Comparison of ENCODE assay signal across 16 cellular contexts in the genomic region with DNA sequence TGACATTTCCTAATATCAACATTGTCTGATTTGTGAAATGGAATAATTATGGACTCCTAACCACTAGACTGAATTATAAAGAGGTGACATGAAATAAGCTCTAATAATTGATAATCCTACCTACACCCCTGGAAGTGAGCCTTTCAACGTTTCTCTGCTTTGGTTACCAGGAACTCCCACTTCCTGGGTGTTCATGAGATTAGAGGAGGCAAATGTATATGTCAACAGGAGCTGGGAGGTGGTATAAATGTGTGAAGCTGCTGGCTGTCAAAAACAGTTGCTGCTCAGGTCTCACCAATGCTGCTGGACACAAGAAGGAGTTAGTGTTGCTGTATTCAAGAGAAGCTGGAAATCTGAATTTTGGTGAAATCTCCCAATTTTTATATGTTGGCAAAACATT.
DNase-seq lines count a peak whose midpoint lies in the region; ATAC-seq and TF ChIP-seq lines count a peak whose summit lies in the region.
"Had no signal": no experiment of that assay in that cellular context is flagged by ENCODE, and none has a peak within 500 bp of the region (broad histone marks: within the 10 kb centered on the region; RNA-seq: fewer than 3 reads in every experiment).

No MANE protein-coding gene starts in this region.

- DNase-seq in activated CD4-positive, alpha-beta memory T cell treated with anti-CD3 and anti-CD28 coated beads, Interleukin-2, amount 10 ng/mL, durations not matched to agents 7 days and 5 days: no peak
- DNase-seq in activated CD4-positive, alpha-beta memory T cell treated with anti-CD3 and anti-CD28 coated beads for 36 hours: no peak
- no peak for DNase-seq in CD8-positive, alpha-beta memory T cell
- no peak for DNase-seq in activated CD8-positive, alpha-beta T cell treated with anti-CD3 and anti-CD28 coated beads, Interleukin-2, amount 10 ng/mL, durations not matched to agents 7 days and 5 days
- peak in 1 of 9 donors; percentile 15 for DNase-seq in naive thymus-derived CD4-positive, alpha-beta T cell
- no peak for DNase-seq in activated T-cell treated with anti-CD3 and anti-CD28 coated beads, Interleukin-2, amount 50 U/mL, for 72 hours
- DNase-seq in NCI-H2029 (lab: John Stamatoyannopoulos, UW) (no peak), stomach (no peak)
- DNase-seq: H9, IMR-90, NCI-H1417 treated with DMSO at 0.1 percent for 48 hours, NCI-H2029 treated with DMSO at 0.1 percent for 48 hours, NCI-H446 treated with DMSO at 0.1 percent for 48 hours, Peyer's patch had no signal

- no peaks in the 10 kb centered on the region for H3K27me3 ChIP-seq in CD8-positive, alpha-beta memory T cell (ENCODE audit: insufficient read depth, low read length, poor library complexity, severe bottlenecking)
- no peaks in the 10 kb centered on the region for H3K27me3 ChIP-seq in naive thymus-derived CD4-positive, alpha-beta T cell (ENCODE audit: control insufficient read depth in 2 of 2, insufficient read depth in 2 of 2, low read length in 2 of 2)
- no peaks in the 10 kb centered on the region for H3K27me3 ChIP-seq in stomach
- H3K27me3 ChIP-seq: Peyer's patch, SJSA1 had no signal

- POLR2A ChIA-PET in activated CD4-positive, alpha-beta memory T cell treated with anti-CD3 and anti-CD28 coated beads, Interleukin-2, amount 10 ng/mL, durations not matched to agents 7 days and 5 days (lab: Charles Lee): no interaction called here
- POLR2A ChIA-PET in activated CD4-positive, alpha-beta memory T cell treated with anti-CD3 and anti-CD28 coated beads for 36 hours (lab: Charles Lee): no interaction called here
- POLR2A ChIA-PET in CD8-positive, alpha-beta memory T cell (lab: Charles Lee): no interaction called here
- POLR2A ChIA-PET in activated CD8-positive, alpha-beta T cell treated with anti-CD3 and anti-CD28 coated beads, Interleukin-2, amount 10 ng/mL, durations not matched to agents 7 days and 5 days (lab: Charles Lee): no interaction called here
- POLR2A ChIA-PET in naive thymus-derived CD4-positive, alpha-beta T cell (lab: Charles Lee): no interaction called here

- no peaks in the 10 kb centered on the region for H3K9me3 ChIP-seq in CD8-positive, alpha-beta memory T cell (ENCODE audit: low read length)
- no peaks in the 10 kb centered on the region for H3K9me3 ChIP-seq in naive thymus-derived CD4-positive, alpha-beta T cell (ENCODE audit: control insufficient read depth in 2 of 3, low read length in 3 of 3)
- peaks cover 0 to 4% (median 0%) of the 10 kb centered on the region in 4 donors for H3K9me3 ChIP-seq in stomach
- H3K9me3 ChIP-seq: A549, Peyer's patch, SJSA1 had no signal

- H3K27me3 Mint-ChIP-seq in activated CD4-positive, alpha-beta memory T cell treated with anti-CD3 and anti-CD28 coated beads, Interleukin-2, amount 10 ng/mL, durations not matched to agents 7 days and 5 days: no peaks in the 10 kb centered on the region
- no peaks in the 10 kb centered on the region for H3K27me3 Mint-ChIP-seq in activated CD4-positive, alpha-beta memory T cell treated with anti-CD3 and anti-CD28 coated beads for 36 hours
- H3K27me3 Mint-ChIP-seq in CD8-positive, alpha-beta memory T cell: no peaks in the 10 kb centered on the region
- no peaks in the 10 kb centered on the region for H3K27me3 Mint-ChIP-seq in activated CD8-positive, alpha-beta T cell treated with anti-CD3 and anti-CD28 coated beads, Interleukin-2, amount 10 ng/mL, durations not matched to agents 7 days and 5 days (ENCODE audit: low read depth)
- no peaks in the 10 kb centered on the region for H3K27me3 Mint-ChIP-seq in naive thymus-derived CD4-positive, alpha-beta T cell
- H3K27me3 Mint-ChIP-seq in activated T-cell treated with anti-CD3 and anti-CD28 coated beads, Interleukin-2, amount 50 U/mL, for 72 hours (ENCODE audit: low read depth): no peaks in the 10 kb centered on the region

- intact Hi-C loops in activated CD4-positive, alpha-beta memory T cell treated with anti-CD3 and anti-CD28 coated beads for 36 hours (cut with micrococcal nuclease): no loop called here
- intact Hi-C loops in naive thymus-derived CD4-positive, alpha-beta T cell (cut with micrococcal nuclease): loop anchor here in 1 of 2 donors (1.0 kb wide), 1 partner anchor 9 kb away; no protein-coding TSS in a partner anchor
- intact Hi-C loops in stomach (cut with DNase I; ENCODE audit: low total_unique reads): no loop called here

- H3K36me3 ChIP-seq in CD8-positive, alpha-beta memory T cell (ENCODE audit: insufficient read depth, low read length): no peaks in the 10 kb centered on the region
- no peaks in the 10 kb centered on the region for H3K36me3 ChIP-seq in naive thymus-derived CD4-positive, alpha-beta T cell (ENCODE audit: control insufficient read depth in 2 of 3, insufficient read depth in 3 of 3, low read length in 3 of 3)
- H3K36me3 ChIP-seq in stomach: no peaks in the 10 kb centered on the region
- H3K36me3 ChIP-seq: Peyer's patch, SJSA1 had no signal

- peaks cover 34% of the 10 kb centered on the region for H3K36me3 Mint-ChIP-seq in activated CD4-positive, alpha-beta memory T cell treated with anti-CD3 and anti-CD28 coated beads, Interleukin-2, amount 10 ng/mL, durations not matched to agents 7 days and 5 days (ENCODE audit: low read depth)
- peaks cover 25% of the 10 kb centered on the region for H3K36me3 Mint-ChIP-seq in activated CD4-positive, alpha-beta memory T cell treated with anti-CD3 and anti-CD28 coated beads for 36 hours
- H3K36me3 Mint-ChIP-seq in CD8-positive, alpha-beta memory T cell: peaks cover 15 to 36% (median 24%) of the 10 kb centered on the region in 3 donors
- peaks cover 57% of the 10 kb centered on the region for H3K36me3 Mint-ChIP-seq in activated CD8-positive, alpha-beta T cell treated with anti-CD3 and anti-CD28 coated beads, Interleukin-2, amount 10 ng/mL, durations not matched to agents 7 days and 5 days (ENCODE audit: low read depth)
- H3K36me3 Mint-ChIP-seq in naive thymus-derived CD4-positive, alpha-beta T cell: peaks cover 9 to 59% (median 55%) of the 10 kb centered on the region in 5 donors
- peaks cover 17 to 39% of the 10 kb centered on the region in 2 donors for H3K36me3 Mint-ChIP-seq in activated T-cell treated with anti-CD3 and anti-CD28 coated beads, Interleukin-2, amount 50 U/mL, for 72 hours (ENCODE audit: insufficient read depth in 2 of 2)

- TF ChIP-seq EP300 in stomach (IDR thresholded peaks at IDR 0.05): no peak

- CTCF ChIA-PET in activated CD4-positive, alpha-beta memory T cell treated with anti-CD3 and anti-CD28 coated beads, Interleukin-2, amount 10 ng/mL, durations not matched to agents 7 days and 5 days (lab: Charles Lee): interaction anchor here (1.1 kb wide), 1 partner anchor 43 kb away, joined by 3 read pairs; no protein-coding TSS in a partner anchor
- CTCF ChIA-PET in activated CD4-positive, alpha-beta memory T cell treated with anti-CD3 and anti-CD28 coated beads for 36 hours (lab: Charles Lee): no interaction called here
- CTCF ChIA-PET in CD8-positive, alpha-beta memory T cell (lab: Charles Lee): interaction anchor here (1.3 kb wide), 1 partner anchor 23 kb away, joined by 3 read pairs; no protein-coding TSS in a partner anchor
- CTCF ChIA-PET in activated CD8-positive, alpha-beta T cell treated with anti-CD3 and anti-CD28 coated beads, Interleukin-2, amount 10 ng/mL, durations not matched to agents 7 days and 5 days (lab: Charles Lee): interaction anchor here (0.7 to 0.9 kb wide), 2 partner anchors 13 to 66 kb away, joined by 3 read pairs; no protein-coding TSS in a partner anchor
- CTCF ChIA-PET in naive thymus-derived CD4-positive, alpha-beta T cell (lab: Charles Lee): interaction anchor here (0.7 kb wide), 1 partner anchor 58 kb away, joined by 3 read pairs; no protein-coding TSS in a partner anchor

- peaks cover 15% of the 10 kb centered on the region for H3K4me1 ChIP-seq in CD8-positive, alpha-beta memory T cell (ENCODE audit: insufficient read depth, low read length)
- peaks cover 8 to 10% of the 10 kb centered on the region in 2 donors for H3K4me1 ChIP-seq in naive thymus-derived CD4-positive, alpha-beta T cell (ENCODE audit: control insufficient read depth in 2 of 2, insufficient read depth in 2 of 2, low read length in 2 of 2)
- H3K4me1 ChIP-seq in stomach: no peaks in the 10 kb centered on the region
- H3K4me1 ChIP-seq: A549, Peyer's patch, SJSA1 had no signal

- peak overlapping the region; percentile 16 for H3K27ac Mint-ChIP-seq in activated CD4-positive, alpha-beta memory T cell treated with anti-CD3 and anti-CD28 coated beads, Interleukin-2, amount 10 ng/mL, durations not matched to agents 7 days and 5 days
- no peak overlapping the region for H3K27ac Mint-ChIP-seq in activated CD4-positive, alpha-beta memory T cell treated with anti-CD3 and anti-CD28 coated beads for 36 hours
- peak overlapping the region in 7 of 8 donors; percentile 18 to 94 (median 48) for H3K27ac Mint-ChIP-seq in CD8-positive, alpha-beta memory T cell
- H3K27ac Mint-ChIP-seq in activated CD8-positive, alpha-beta T cell treated with anti-CD3 and anti-CD28 coated beads, Interleukin-2, amount 10 ng/mL, durations not matched to agents 7 days and 5 days: peak overlapping the region; percentile 68
- H3K27ac Mint-ChIP-seq in naive thymus-derived CD4-positive, alpha-beta T cell: peak overlapping the region in 8 of 9 donors; percentile 16 to 84 (median 66)
- no peak overlapping the region for H3K27ac Mint-ChIP-seq in activated T-cell treated with anti-CD3 and anti-CD28 coated beads, Interleukin-2, amount 50 U/mL, for 72 hours
- H3K27ac Mint-ChIP-seq: H9 had no signal

- no peak overlapping the region for H3K4me3 Mint-ChIP-seq in activated CD4-positive, alpha-beta memory T cell treated with anti-CD3 and anti-CD28 coated beads, Interleukin-2, amount 10 ng/mL, durations not matched to agents 7 days and 5 days
- H3K4me3 Mint-ChIP-seq in activated CD4-positive, alpha-beta memory T cell treated with anti-CD3 and anti-CD28 coated beads for 36 hours: no peak overlapping the region
- peak overlapping the region in 3 of 7 donors; percentile 23 to 41 (median 28) for H3K4me3 Mint-ChIP-seq in CD8-positive, alpha-beta memory T cell
- H3K4me3 Mint-ChIP-seq in activated CD8-positive, alpha-beta T cell treated with anti-CD3 and anti-CD28 coated beads, Interleukin-2, amount 10 ng/mL, durations not matched to agents 7 days and 5 days: no peak overlapping the region
- H3K4me3 Mint-ChIP-seq in naive thymus-derived CD4-positive, alpha-beta T cell: peak overlapping the region in 8 of 10 donors; percentile 6 to 54 (median 42)
- H3K4me3 Mint-ChIP-seq in activated T-cell treated with anti-CD3 and anti-CD28 coated beads, Interleukin-2, amount 50 U/mL, for 72 hours: no peak overlapping the region
- H3K4me3 Mint-ChIP-seq: H9 had no signal

- no peak for TF ChIP-seq CTCF in stomach (IDR thresholded peaks at IDR 0.05)

- H3K9me3 Mint-ChIP-seq in activated CD4-positive, alpha-beta memory T cell treated with anti-CD3 and anti-CD28 coated beads, Interleukin-2, amount 10 ng/mL, durations not matched to agents 7 days and 5 days: peaks cover 17% of the 10 kb centered on the region
- H3K9me3 Mint-ChIP-seq in activated CD4-positive, alpha-beta memory T cell treated with anti-CD3 and anti-CD28 coated beads for 36 hours: peaks cover 27% of the 10 kb centered on the region
- H3K9me3 Mint-ChIP-seq in CD8-positive, alpha-beta memory T cell: peaks cover 4 to 20% (median 16%) of the 10 kb centered on the region in 5 donors
- peaks cover 16% of the 10 kb centered on the region for H3K9me3 Mint-ChIP-seq in activated CD8-positive, alpha-beta T cell treated with anti-CD3 and anti-CD28 coated beads, Interleukin-2, amount 10 ng/mL, durations not matched to agents 7 days and 5 days (ENCODE audit: insufficient read depth)
- H3K9me3 Mint-ChIP-seq in naive thymus-derived CD4-positive, alpha-beta T cell: peaks cover 5 to 36% (median 21%) of the 10 kb centered on the region in 11 donors
- H3K9me3 Mint-ChIP-seq in activated T-cell treated with anti-CD3 and anti-CD28 coated beads, Interleukin-2, amount 50 U/mL, for 72 hours: peaks cover 10 to 14% of the 10 kb centered on the region in 2 donors

- H3K27ac ChIP-seq in CD8-positive, alpha-beta memory T cell (ENCODE audit: low read depth, low read length): no peak overlapping the region
- no peak overlapping the region for H3K27ac ChIP-seq in naive thymus-derived CD4-positive, alpha-beta T cell (ENCODE audit: low read depth, low read length)
- H3K27ac ChIP-seq in stomach: no peak overlapping the region
- H3K27ac ChIP-seq: A549, Peyer's patch, SJSA1 had no signal

- no peak overlapping the region for H3K4me3 ChIP-seq in CD8-positive, alpha-beta memory T cell (ENCODE audit: low read length)
- no peak overlapping the region for H3K4me3 ChIP-seq in naive thymus-derived CD4-positive, alpha-beta T cell (ENCODE audit: low read length)
- H3K4me3 ChIP-seq in stomach: no peak overlapping the region
- H3K4me3 ChIP-seq: A549, Peyer's patch, SJSA1 had no signal

- peaks cover 19% of the 10 kb centered on the region for H3K4me1 Mint-ChIP-seq in activated CD4-positive, alpha-beta memory T cell treated with anti-CD3 and anti-CD28 coated beads, Interleukin-2, amount 10 ng/mL, durations not matched to agents 7 days and 5 days
- peaks cover 50% of the 10 kb centered on the region for H3K4me1 Mint-ChIP-seq in activated CD4-positive, alpha-beta memory T cell treated with anti-CD3 and anti-CD28 coated beads for 36 hours (ENCODE audit: low read depth)
- H3K4me1 Mint-ChIP-seq in CD8-positive, alpha-beta memory T cell: peaks cover 54 to 78% (median 72%) of the 10 kb centered on the region in 3 donors
- H3K4me1 Mint-ChIP-seq in activated CD8-positive, alpha-beta T cell treated with anti-CD3 and anti-CD28 coated beads, Interleukin-2, amount 10 ng/mL, durations not matched to agents 7 days and 5 days (ENCODE audit: low read depth): peaks cover 23% of the 10 kb centered on the region
- H3K4me1 Mint-ChIP-seq in naive thymus-derived CD4-positive, alpha-beta T cell: peaks cover 20 to 74% (median 60%) of the 10 kb centered on the region in 7 donors
- H3K4me1 Mint-ChIP-seq in activated T-cell treated with anti-CD3 and anti-CD28 coated beads, Interleukin-2, amount 50 U/mL, for 72 hours (ENCODE audit: low read depth): peaks cover 74% of the 10 kb centered on the region
- H3K4me1 Mint-ChIP-seq: H9 had no signal

- ATAC-seq in activated CD8-positive, alpha-beta T cell treated with anti-CD3 and anti-CD28 coated beads, Interleukin-2, amount 10 ng/mL, durations not matched to agents 7 days and 5 days: peak; percentile 53
- no peak for ATAC-seq in naive thymus-derived CD4-positive, alpha-beta T cell
- no peak for ATAC-seq in activated T-cell treated with anti-CD3 and anti-CD28 coated beads, Interleukin-2, amount 50 U/mL, for 72 hours (replicated peaks in 1 of 2)
- ATAC-seq: A549 had no signal

- WGBS in stomach, 5 donors: 7 to 24% (median 17%) methylated on average over 1 of the region's 1 CpG

- no peak for TF ChIP-seq POLR2A in stomach (IDR thresholded peaks at IDR 0.05)

Comparison
In these comparisons a context has a peak if more than half of its experiments do, and no peak if none do; other contexts are left out.
1. H3K27ac Mint-ChIP-seq: peak in activated CD4-positive, alpha-beta memory T cell treated with anti-CD3 and anti-CD28 coated beads, Interleukin-2, amount 10 ng/mL, durations not matched to agents 7 days and 5 days (single experiment), CD8-positive, alpha-beta memory T cell (7 of 8), activated CD8-positive, alpha-beta T cell treated with anti-CD3 and anti-CD28 coated beads, Interleukin-2, amount 10 ng/mL, durations not matched to agents 7 days and 5 days (single experiment) and naive thymus-derived CD4-positive, alpha-beta T cell (8 of 9); none in activated CD4-positive, alpha-beta memory T cell treated with anti-CD3 and anti-CD28 coated beads for 36 hours (single experiment) and activated T-cell treated with anti-CD3 and anti-CD28 coated beads, Interleukin-2, amount 50 U/mL, for 72 hours (single experiment).
2. H3K4me3 Mint-ChIP-seq: peak in naive thymus-derived CD4-positive, alpha-beta T cell (8 of 10); none in activated CD4-positive, alpha-beta memory T cell treated with anti-CD3 and anti-CD28 coated beads, Interleukin-2, amount 10 ng/mL, durations not matched to agents 7 days and 5 days (single experiment), activated CD4-positive, alpha-beta memory T cell treated with anti-CD3 and anti-CD28 coated beads for 36 hours (single experiment), activated CD8-positive, alpha-beta T cell treated with anti-CD3 and anti-CD28 coated beads, Interleukin-2, amount 10 ng/mL, durations not matched to agents 7 days and 5 days (single experiment) and activated T-cell treated with anti-CD3 and anti-CD28 coated beads, Interleukin-2, amount 50 U/mL, for 72 hours (0 of 2).